Comparison of ENCODE assay signal across 8 cellular contexts in genomic region chr15:27019687-27020086, GRCh38. TPM values are rescaled to one million over a fixed set of nuclear protein-coding genes. Genes with fewer than 3 reads are reported as not detected.
"Had no signal": no experiment of that assay in that cellular context is flagged by ENCODE, and none has a peak within 500 bp of the region (broad histone marks: within the 10 kb centered on the region; RNA-seq: fewer than 3 reads in every experiment).

No MANE protein-coding gene starts in this region.

- FAIRE-seq: G401.6, GM12878, GM12891, GM12892, GM18507, GM19239 had no signal

- ATAC-seq: GM12878 had no signal

- H3K4me3 ChIP-seq: GM12878 had no signal

- DNase-seq: GDM1, GF-D8 had no signal

RNA-seq across cellular contexts. Expression of gene GABRG3, which starts 48.7 kb away (rescaled TPM):
- total RNA-seq: GM12878 had no signal
